ENCODE assay signal across 8 cellular contexts in genomic region chr21:33491373-33492102, GRCh38.
DNase-seq lines count a peak whose midpoint lies in the region; ATAC-seq and TF ChIP-seq lines count a peak whose summit lies in the region.

DNAJC28 (minus strand) TSS chr21:33491716; CDS start chr21:33489393, 2,323 bp downstream.

- in situ Hi-C loops in GM18951 (cut with MboI; ENCODE audit: low sequenced_read_pairs, unreplicated experiment), result no loop called here

- no peak for TF ChIP-seq CTCF in AG09309 (IDR thresholded peaks at IDR 0.05; ENCODE audit: control insufficient read depth, insufficient read depth, low read depth, low read length, missing control alignments)

- peak; percentile 53 for TF ChIP-seq POLR2A in GM18951 (IDR thresholded peaks at IDR 0.05; ENCODE audit: extremely low read depth, insufficient read depth, insufficient read length)

- peak within 1 kb of the TSS; percentile 67 for H3K4me3 ChIP-seq in AG09309 (ENCODE audit: control insufficient read depth, low read depth, low read length)

- peak; percentile 55 for DNase-seq in AG09309 (ENCODE audit: low read depth)
- DNase-seq in NCI-H345 (lab: John Stamatoyannopoulos, UW), result peak; percentile 98
- peak; percentile 88 for DNase-seq in activated CD4-positive, CD25-positive, alpha-beta regulatory T cell treated with anti-CD3 and anti-CD28 coated beads, Interleukin-2, amount 50 U/mL, for 16 hours (ENCODE audit: low read depth, low spot score)
- peak; percentile 95 for DNase-seq in cerebellar cortex (ENCODE audit: low spot score)
- peak; percentile 95 for DNase-seq in islet precursor cell
- DNase-seq in stimulated activated CD4-positive, alpha-beta T cell treated with anti-CD3 and anti-CD28 coated beads, Interleukin-12 subunit alpha, Interleukin-12 subunit beta, amount 100 ng/mL, for 48 hours (ENCODE audit: low read depth in 2 of 3, low spot score in 1 of 3), result peak; percentile 85 to 92 (median 90)

- peak; percentile 95 for ATAC-seq in HG03175 (IDR thresholded peaks at IDR 0.05; ENCODE audit: unreplicated experiment)

Comparison
In these comparisons a context has a peak if more than half of its experiments do, and no peak if none do; other contexts are left out.
1. Peak in every context shown above with its lines: DNase-seq, ATAC-seq and H3K4me3 ChIP-seq.